Comparison of ENCODE assay signal across 8 cellular contexts in the genomic region with DNA sequence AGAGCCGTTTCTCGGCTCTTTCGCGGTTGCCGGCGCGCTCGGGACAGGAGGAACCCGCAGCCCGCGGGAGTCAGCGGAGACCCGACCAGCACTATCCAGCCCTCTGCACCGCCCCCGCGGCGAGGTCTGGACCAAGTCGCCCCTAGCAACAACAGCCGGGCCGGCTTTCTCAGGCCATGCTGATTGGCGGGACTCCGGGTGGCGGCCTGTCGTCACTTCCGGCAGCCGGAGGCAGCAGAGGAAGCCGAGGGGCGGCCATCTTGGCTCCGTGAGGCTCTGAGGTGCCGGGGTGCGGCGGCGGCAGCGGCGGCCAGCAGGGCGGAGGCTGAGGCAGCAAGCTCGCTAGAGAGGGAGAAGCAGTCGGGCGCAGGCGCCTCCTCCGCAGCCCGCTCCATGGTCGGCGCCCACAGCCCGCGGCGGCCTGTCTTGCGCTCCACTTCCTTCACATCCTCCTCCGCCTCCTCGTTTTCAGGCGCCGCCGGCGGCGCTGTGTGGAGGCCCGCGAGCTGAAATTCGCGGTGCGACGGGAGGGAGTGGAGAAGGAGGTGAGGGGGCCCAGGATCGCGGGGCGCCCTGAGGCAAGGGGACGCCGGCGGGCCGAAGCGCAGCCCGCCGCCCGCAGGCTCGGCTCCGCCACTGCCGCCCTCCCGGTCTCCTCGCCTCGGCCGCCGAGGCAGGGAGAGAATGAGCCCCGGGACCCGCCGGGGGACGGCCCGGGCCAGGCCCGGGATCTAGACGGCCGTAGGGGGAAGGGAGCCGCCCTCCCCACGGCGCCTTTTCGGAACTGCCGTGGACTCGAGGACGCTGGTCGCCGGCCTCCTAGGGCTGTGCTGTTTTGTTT. TPM values are rescaled to one million over a fixed set of nuclear protein-coding genes. Genes with fewer than 3 reads are reported as not detected.
A peak's percentile ranks its signal among the peaks of the same experiment; 100 is the strongest.
DNase-seq lines count a peak whose midpoint lies in the region; ATAC-seq, FAIRE-seq and TF ChIP-seq lines count a peak whose summit lies in the region.

MARK3 (plus strand) TSS at position 263 of the 841 bp plus-strand sequence. CDS start 615 bp downstream, outside the sequence.

- ATAC-seq in GM18909 (IDR thresholded peaks at IDR 0.05; ENCODE audit: poor library complexity, unreplicated experiment) (peak; percentile 95), HG03175 (IDR thresholded peaks at IDR 0.05; ENCODE audit: unreplicated experiment) (peak; percentile 95)

- H3K9me3 ChIP-seq in small intestine (ENCODE audit: control insufficient read depth, low read depth), result no peaks in the 10 kb centered on the region

- peak within 1 kb of the TSS; percentile 98 for H3K27ac ChIP-seq in small intestine (ENCODE audit: low read depth in 1 of 2, low read length in 1 of 2)

- FAIRE-seq in bronchial epithelial cell (lab: Jason Lieb, UNC) (no peak), small intestine (lab: Jason Lieb, UNC) (no peak)

- peaks cover 0 to 4% of the 10 kb centered on the region in 2 donors for H3K4me1 ChIP-seq in small intestine (ENCODE audit: control insufficient read depth in 2 of 2, insufficient read depth in 1 of 2, low read depth in 1 of 2, low read length in 1 of 2)

- DNase-seq in AG08396 (ENCODE audit: low spot score) (peak; percentile 97), NCI-H2227 treated with DMSO at 0.1 percent for 48 hours (lab: John Stamatoyannopoulos, UW) (peak; percentile 92), bronchial epithelial cell (ENCODE audit: low read depth) (peak; percentile 87), iPS-NIHi11 (ENCODE audit: low spot score) (peak; percentile 99), small intestine (peak; percentile 96)

- H3K4me3 ChIP-seq in WI38 (ENCODE audit: low read depth, low read length) (peak within 1 kb of the TSS; percentile 97), bronchial epithelial cell (ENCODE audit: low read depth, low read length) (peak within 1 kb of the TSS; percentile 77), small intestine (ENCODE audit: low read depth in 1 of 2, low read length in 2 of 2) (peak within 1 kb of the TSS; percentile 92 to 98)

- H3K36me3 ChIP-seq in bronchial epithelial cell (ENCODE audit: control insufficient read depth, insufficient read depth, low read length), result no peaks in the 10 kb centered on the region
- no peaks in the 10 kb centered on the region for H3K36me3 ChIP-seq in small intestine (ENCODE audit: control insufficient read depth in 2 of 2, insufficient read depth in 2 of 2, low read length in 2 of 2)

- TF ChIP-seq CTCF in WI38 (IDR thresholded peaks at IDR 0.05; ENCODE audit: low read depth, low read length) (peak; percentile 4; the same call in 1 of the 2 replicates), bronchial epithelial cell (IDR thresholded peaks at IDR 0.05; ENCODE audit: insufficient read depth, low read length, severe bottlenecking) (no peak)

- no peaks in the 10 kb centered on the region for H3K27me3 ChIP-seq in bronchial epithelial cell (ENCODE audit: control insufficient read depth, insufficient read depth, low read length)
- no peaks in the 10 kb centered on the region for H3K27me3 ChIP-seq in small intestine (ENCODE audit: control insufficient read depth in 2 of 2, insufficient read depth in 2 of 2, low read length in 2 of 2)

- WGBS in small intestine, 3 donors, result 0 to 1% (median 1%) methylated on average over 54 to 97 of the region's 97 CpGs

RNA-seq across cellular contexts. Expression of gene MARK3, which starts in this region (rescaled TPM):
- total RNA-seq in bronchial epithelial cell, result 77.9 and 98.7 TPM in 2 replicates
- 10 to 100 TPM; 37.7 to 67.8 (median 62.4) TPM for polyA plus RNA-seq in small intestine

Comparison
In these comparisons a context has a peak if more than half of its experiments do, and no peak if none do; other contexts are left out.
1. Peak in every context shown above with its lines: DNase-seq, ATAC-seq, H3K4me3 ChIP-seq and H3K27ac ChIP-seq.